ENCODE assay signal across 1 cellular context in genomic region chr16:57692636-57693035, GRCh38.
A peak's percentile ranks its signal among the peaks of the same experiment; 100 is the strongest.
TF ChIP-seq lines count a peak whose summit lies in the region.

No MANE protein-coding gene starts in this region.

TF ChIP-seq in HepG2, 621 proteins besides CTCF, POLR2A, EP300 and RAD21:
- TF ChIP-seq MAFF (IDR thresholded peaks at IDR 0.05; ENCODE audit: low read depth, low read length) (peak; percentile 59), ZNF512B (CRISPR knock-in tag; IDR thresholded peaks at IDR 0.05; ENCODE audit: borderline replicate concordance) (no peak), MAFK (conservative IDR thresholded peaks at IDR 0.05 in 1 of 2, IDR thresholded peaks at IDR 0.05 in 1 of 2; ENCODE audit: low read length in 2 of 2) (peak in 1 of 2 experiments; percentile 70; a peak in 3 of 4 replicates)
